ENCODE assay signal across 1 cellular context in genomic region chr19:41339936-41340335, GRCh38.
A peak's percentile ranks its signal among the peaks of the same experiment; 100 is the strongest.
TF ChIP-seq lines count a peak whose summit lies in the region.

No MANE protein-coding gene starts in this region.

TF ChIP-seq in IMR-90, 13 proteins besides CTCF, POLR2A, EP300 and RAD21:
- TF ChIP-seq USF2 (IDR thresholded peaks at IDR 0.05; ENCODE audit: low read depth, low read length) (no peak), CEBPB (IDR thresholded peaks at IDR 0.05; ENCODE audit: low read depth, low read length) (peak; percentile 36; the same call in 1 of the 2 replicates), MAFK (IDR thresholded peaks at IDR 0.05; ENCODE audit: low read depth, low read length) (no peak), RFX5 (IDR thresholded peaks at IDR 0.05; ENCODE audit: low read depth, low read length) (no peak), MXI1 (IDR thresholded peaks at IDR 0.05; ENCODE audit: borderline replicate concordance, low read depth, low read length) (no peak), RCOR1 (IDR thresholded peaks at IDR 0.05; ENCODE audit: insufficient replicate concordance, low read length) (no peak)
- TF ChIP-seq, protein P1, sequence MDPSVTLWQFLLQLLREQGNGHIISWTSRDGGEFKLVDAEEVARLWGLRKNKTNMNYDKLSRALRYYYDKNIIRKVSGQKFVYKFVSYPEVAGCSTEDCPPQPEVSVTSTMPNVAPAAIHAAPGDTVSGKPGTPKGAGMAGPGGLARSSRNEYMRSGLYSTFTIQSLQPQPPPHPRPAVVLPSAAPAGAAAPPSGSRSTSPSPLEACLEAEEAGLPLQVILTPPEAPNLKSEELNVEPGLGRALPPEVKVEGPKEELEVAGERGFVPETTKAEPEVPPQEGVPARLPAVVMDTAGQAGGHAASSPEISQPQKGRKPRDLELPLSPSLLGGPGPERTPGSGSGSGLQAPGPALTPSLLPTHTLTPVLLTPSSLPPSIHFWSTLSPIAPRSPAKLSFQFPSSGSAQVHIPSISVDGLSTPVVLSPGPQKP (IDR thresholded peaks at IDR 0.05; ENCODE audit: borderline replicate concordance, low read depth, low read length), result no peak
